8 cellular contexts compared by ENCODE assay signal in the genomic region with DNA sequence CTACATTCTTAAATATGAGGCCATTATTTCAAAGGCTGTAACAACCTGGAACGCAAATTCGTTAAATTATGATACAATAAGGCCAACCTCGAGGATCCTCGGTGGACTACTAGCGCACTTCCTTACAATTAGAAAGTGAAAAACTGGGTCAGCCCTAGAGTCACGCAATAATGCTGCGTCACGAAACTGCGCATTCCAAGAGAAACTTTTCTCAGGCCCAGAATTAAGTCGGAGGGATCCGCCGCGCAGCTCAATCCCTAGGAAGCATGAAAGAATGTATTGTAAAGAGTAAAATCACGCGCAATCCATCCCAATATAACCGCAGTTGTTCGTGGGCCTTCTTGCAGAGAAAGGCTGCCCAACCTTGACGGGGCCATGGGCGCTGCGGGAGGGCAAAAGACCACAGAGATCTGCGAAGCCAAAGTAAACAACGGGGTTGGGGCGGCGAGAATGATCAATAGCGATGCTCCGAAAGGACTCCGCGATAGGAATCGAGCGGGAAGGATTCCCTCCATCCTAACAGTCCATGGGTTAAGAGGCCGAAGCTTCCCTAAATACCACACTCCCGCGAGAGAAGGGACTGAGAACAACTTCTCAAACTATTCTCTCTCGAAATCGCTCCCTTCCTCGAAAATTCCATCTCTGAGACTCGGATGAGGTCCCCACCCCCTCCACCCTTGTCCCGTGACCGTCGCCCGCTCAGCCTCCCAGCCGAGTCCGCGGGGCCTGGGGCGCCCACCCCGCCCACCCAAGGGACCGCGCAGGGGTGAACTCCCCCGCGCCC. TPM values are rescaled to one million over a fixed set of nuclear protein-coding genes. Genes with fewer than 3 reads are reported as not detected.
DNase-seq lines count a peak whose midpoint lies in the region; ATAC-seq and TF ChIP-seq lines count a peak whose summit lies in the region.

No MANE protein-coding gene starts in this region.

- peak overlapping the region; percentile 62 for H3K4me3 ChIP-seq in BJ (ENCODE audit: low read depth, low read length)
- peak overlapping the region; percentile 82 for H3K4me3 ChIP-seq in SJCRH30
- peak overlapping the region; percentile 4 to 79 (median 58) for H3K4me3 ChIP-seq in thyroid gland (replicated peaks in 1 of 3)

- CTCF ChIA-PET in BJ (lab: Yijun Ruan, JAX): interaction anchor here (1.0 to 2.7 kb wide), 9 partner anchors 13 to 390 kb away, joined by 3 to 17 read pairs (median 5); a partner anchor contains a TSS

- POLR2A ChIA-PET in BJ (lab: Charles Lee): interaction anchor here (0.7 kb wide), 1 partner anchor 412 kb away, joined by 3 read pairs; no protein-coding TSS in a partner anchor

- 2 to 5% methylated on average over 36 to 41 of the region's 50 CpGs for WGBS in thyroid gland, 2 donors

- no peaks in the 10 kb centered on the region for H3K36me3 ChIP-seq in BJ (ENCODE audit: control insufficient read depth, insufficient read depth, low read length)
- peaks cover 10% of the 10 kb centered on the region for H3K36me3 ChIP-seq in SJCRH30
- no peaks in the 10 kb centered on the region for H3K36me3 ChIP-seq in thyroid gland

- TF ChIP-seq CTCF in BJ (IDR thresholded peaks at IDR 0.05; ENCODE audit: insufficient read depth, low read depth, low read length) (no peak), thyroid gland (IDR thresholded peaks at IDR 0.05) (no peak)

- intact Hi-C loops in head of caudate nucleus (cut with DNase I): loop anchor here (2.0 kb wide), 1 partner anchor 49 kb away; no protein-coding TSS in a partner anchor
- intact Hi-C loops in thyroid gland (cut with DNase I): no loop called here

- peaks cover 2% of the 10 kb centered on the region for H3K36me3 Mint-ChIP-seq in activated naive CD8-positive, alpha-beta T cell treated with anti-CD3 and anti-CD28 coated beads, Interleukin-2, amount 50 U/mL, for 24 hours (ENCODE audit: low read depth)

- H3K4me1 Mint-ChIP-seq in activated naive CD8-positive, alpha-beta T cell treated with anti-CD3 and anti-CD28 coated beads, Interleukin-2, amount 50 U/mL, for 24 hours: peaks cover 30% of the 10 kb centered on the region

- H3K27ac ChIP-seq in SJCRH30 (peak overlapping the region; percentile 94), thyroid gland (peak overlapping the region; percentile 98 to 100 (median 98))

- peak in 1 of 2 donors; percentile 75 for TF ChIP-seq POLR2A in thyroid gland (IDR thresholded peaks at IDR 0.05)

- H3K4me1 ChIP-seq in SJCRH30 (peaks cover 6% of the 10 kb centered on the region; the same call in 1 of the 2 replicates), thyroid gland (peaks cover 0 to 10% of the 10 kb centered on the region in 2 donors)

- H3K4me3 Mint-ChIP-seq in activated naive CD8-positive, alpha-beta T cell treated with anti-CD3 and anti-CD28 coated beads, Interleukin-2, amount 50 U/mL, for 24 hours: peak overlapping the region; percentile 88

- H3K9me3 Mint-ChIP-seq in activated naive CD8-positive, alpha-beta T cell treated with anti-CD3 and anti-CD28 coated beads, Interleukin-2, amount 50 U/mL, for 24 hours: no peaks in the 10 kb centered on the region

- peak; percentile 44 for DNase-seq in BJ (ENCODE audit: low read depth)
- DNase-seq in SJCRH30: peak; percentile 73 to 79
- peak; percentile 31 for DNase-seq in activated naive CD8-positive, alpha-beta T cell treated with anti-CD3 and anti-CD28 coated beads, Interleukin-2, amount 50 U/mL, for 24 hours
- DNase-seq in head of caudate nucleus: peak; percentile 21 to 83 (median 68)
- DNase-seq in non-pigmented ciliary epithelial cell (ENCODE audit: low read depth): peak; percentile 55
- DNase-seq in thyroid gland: peak; percentile 70 to 71

- no peaks in the 10 kb centered on the region for H3K27me3 ChIP-seq in BJ (ENCODE audit: control insufficient read depth, insufficient read depth, low read length)
- no peaks in the 10 kb centered on the region for H3K27me3 ChIP-seq in SJCRH30
- H3K27me3 ChIP-seq in thyroid gland: no peaks in the 10 kb centered on the region

- H3K27ac Mint-ChIP-seq in activated naive CD8-positive, alpha-beta T cell treated with anti-CD3 and anti-CD28 coated beads, Interleukin-2, amount 50 U/mL, for 24 hours: peak overlapping the region; percentile 90

- peak; percentile 10 for ATAC-seq in HG02588 (IDR thresholded peaks at IDR 0.05; ENCODE audit: unreplicated experiment)
- peak; percentile 37 for ATAC-seq in activated naive CD8-positive, alpha-beta T cell treated with anti-CD3 and anti-CD28 coated beads, Interleukin-2, amount 50 U/mL, for 24 hours
- ATAC-seq in GM21786 (IDR thresholded peaks at IDR 0.05; ENCODE audit: unreplicated experiment): no peak

- H3K9me3 ChIP-seq in SJCRH30 (replicated peaks): no peaks in the 10 kb centered on the region; the same call in 1 of the 2 replicates
- H3K9me3 ChIP-seq in thyroid gland: no peaks in the 10 kb centered on the region

- peaks cover 3% of the 10 kb centered on the region for H3K27me3 Mint-ChIP-seq in activated naive CD8-positive, alpha-beta T cell treated with anti-CD3 and anti-CD28 coated beads, Interleukin-2, amount 50 U/mL, for 24 hours

RNA-seq across cellular contexts. Expression of a gene that starts 0.6 kb away (rescaled TPM):
- 32.7 and 58.4 TPM in 2 replicates for polyA plus RNA-seq in BJ (2011; rRNA removed)
- polyA minus RNA-seq in BJ (2011; rRNA and poly(A)+ RNA removed): 16.3 and 20.6 TPM in 2 replicates
- total RNA-seq in SJCRH30 (2014; rRNA removed; shearing (Covaris generic)): 130 and 136 TPM in 2 replicates
- total RNA-seq in thyroid gland: 10 to 100 TPM; 63.1 to 86.9 (median 77.5) TPM

RNA-seq across cellular contexts. Expression of a gene that starts 48.0 kb away (rescaled TPM):
- 0.28 and 0.93 TPM in 2 replicates for polyA plus RNA-seq in BJ (2011; rRNA removed)
- polyA minus RNA-seq in BJ (2011; rRNA and poly(A)+ RNA removed): 0.52 and 0.72 TPM in 2 replicates
- 5.6 and 8.5 TPM in 2 replicates for total RNA-seq in SJCRH30 (2014; rRNA removed; shearing (Covaris generic))
- total RNA-seq in thyroid gland: 1 to 10 TPM in 2 of 4 donors, under 1 TPM in 2; 0.38 to 4.0 (median 2.1) TPM
